ENCODE assay signal across 16 cellular contexts in genomic region chr3:186529204-186529999, GRCh38. TPM values are rescaled to one million over a fixed set of nuclear protein-coding genes. Genes with fewer than 3 reads are reported as not detected.
DNase-seq lines count a peak whose midpoint lies in the region; ATAC-seq and TF ChIP-seq lines count a peak whose summit lies in the region.
"Had no signal": no experiment of that assay in that cellular context is flagged by ENCODE, and none has a peak within 500 bp of the region (broad histone marks: within the 10 kb centered on the region; RNA-seq: fewer than 3 reads in every experiment).

No MANE protein-coding gene starts in this region.

- TF ChIP-seq CTCF in neural progenitor cell (IDR thresholded peaks at IDR 0.05) = peak; percentile 16

- H3K27me3 ChIP-seq in neural progenitor cell = no peaks in the 10 kb centered on the region
- H3K27me3 ChIP-seq: hepatocyte had no signal

- intact Hi-C loops in activated naive CD4-positive, alpha-beta T cell treated with anti-CD3 and anti-CD28 coated beads for 36 hours (cut with micrococcal nuclease) = loop anchor here (1.0 kb wide), 1 partner anchor 10 kb away; no protein-coding TSS in a partner anchor

- peaks cover 33% of the 10 kb centered on the region for H3F3A ChIP-seq in neural progenitor cell (ENCODE audit: low read depth)

- CTCF ChIA-PET in activated naive CD4-positive, alpha-beta T cell treated with anti-CD3 and anti-CD28 coated beads for 36 hours (lab: Charles Lee) = interaction anchor here (0.8 to 2.9 kb wide), 4 partner anchors 10 to 88 kb away, joined by 3 to 25 read pairs (median 10); no protein-coding TSS in a partner anchor

- H3K4me2 ChIP-seq in neural progenitor cell = peak overlapping the region; percentile 2
- H3K4me2 ChIP-seq: hepatocyte had no signal

- ATAC-seq in activated T-helper 17 cell treated with anti-CD3 and anti-CD28 coated beads, Interleukin-2, amount 50 U/mL, for 72 hours (replicated peaks) = no peak
- no peak for ATAC-seq in GM19455 (IDR thresholded peaks at IDR 0.05; ENCODE audit: unreplicated experiment)
- ATAC-seq: left ventricle myocardium superior had no signal

- H3K36me3 ChIP-seq in neural progenitor cell = no peaks in the 10 kb centered on the region
- H3K36me3 ChIP-seq: HAP-1 had no signal

- H3K4me1 Mint-ChIP-seq in activated naive CD4-positive, alpha-beta T cell treated with anti-CD3 and anti-CD28 coated beads for 36 hours (ENCODE audit: low read depth) = peaks cover 62% of the 10 kb centered on the region
- peaks cover 30% of the 10 kb centered on the region for H3K4me1 Mint-ChIP-seq in activated T-helper 17 cell treated with anti-CD3 and anti-CD28 coated beads, Interleukin-2, amount 50 U/mL, for 72 hours
- peaks cover 65% of the 10 kb centered on the region for H3K4me1 Mint-ChIP-seq in neural progenitor cell
- H3K4me1 Mint-ChIP-seq: brain had no signal

- no peak overlapping the region for H3K4me3 ChIP-seq in neural progenitor cell
- H3K4me3 ChIP-seq: HAP-1, hepatocyte had no signal

- no peaks in the 10 kb centered on the region for H3K27me3 Mint-ChIP-seq in activated naive CD4-positive, alpha-beta T cell treated with anti-CD3 and anti-CD28 coated beads for 36 hours (ENCODE audit: low read depth)
- no peaks in the 10 kb centered on the region for H3K27me3 Mint-ChIP-seq in activated T-helper 17 cell treated with anti-CD3 and anti-CD28 coated beads, Interleukin-2, amount 50 U/mL, for 72 hours
- peaks cover 19% of the 10 kb centered on the region for H3K27me3 Mint-ChIP-seq in neural progenitor cell (ENCODE audit: insufficient read depth, low read depth)
- H3K27me3 Mint-ChIP-seq: brain had no signal

- H3K4me1 ChIP-seq in neural progenitor cell = peaks cover 47% of the 10 kb centered on the region
- H3K4me1 ChIP-seq: HAP-1 had no signal

- no peak overlapping the region for H3K27ac ChIP-seq in neural progenitor cell
- H3K27ac ChIP-seq: epithelial cell of prostate, hepatocyte had no signal

- no peaks in the 10 kb centered on the region for H3K9me3 ChIP-seq in neural progenitor cell (ENCODE audit: low read depth)
- H3K9me3 ChIP-seq: HAP-1 had no signal

- no peak for DNase-seq in activated naive CD4-positive, alpha-beta T cell treated with anti-CD3 and anti-CD28 coated beads for 36 hours
- no peak for DNase-seq in activated naive CD4-positive, alpha-beta T cell treated with Interleukin-2 at 50 U/mL for 16 hours
- DNase-seq in KG1 (lab: John Stamatoyannopoulos, UW) (peak; percentile 38), neural progenitor cell (ENCODE audit: low spot score) (peak; percentile 42), HT-29 (ENCODE audit: low spot score) (no peak), SW480 (ENCODE audit: low spot score) (no peak)
- DNase-seq: activated CD4-positive, CD25-positive, alpha-beta regulatory T cell treated with anti-CD3 and anti-CD28 coated beads, Interleukin-2, amount 50 U/mL, for 72 hours; IMR-90; left ventricle myocardium superior; SHP77 had no signal

- no peak overlapping the region for H3K9ac ChIP-seq in neural progenitor cell

- no peak overlapping the region for H2AFZ ChIP-seq in neural progenitor cell (replicated peaks)
- H2AFZ ChIP-seq: hepatocyte had no signal

- H3K79me2 ChIP-seq in neural progenitor cell (ENCODE audit: low read depth) = no peaks in the 10 kb centered on the region
- H3K79me2 ChIP-seq: hepatocyte had no signal

- peaks cover 4% of the 10 kb centered on the region for H3K9me3 Mint-ChIP-seq in activated naive CD4-positive, alpha-beta T cell treated with anti-CD3 and anti-CD28 coated beads for 36 hours
- H3K9me3 Mint-ChIP-seq in activated T-helper 17 cell treated with anti-CD3 and anti-CD28 coated beads, Interleukin-2, amount 50 U/mL, for 72 hours = no peaks in the 10 kb centered on the region
- peaks cover 18% of the 10 kb centered on the region for H3K9me3 Mint-ChIP-seq in neural progenitor cell

- no peaks in the 10 kb centered on the region for H4K20me1 ChIP-seq in neural progenitor cell (ENCODE audit: low read depth)

- H3K27ac Mint-ChIP-seq in activated naive CD4-positive, alpha-beta T cell treated with anti-CD3 and anti-CD28 coated beads for 36 hours = peak overlapping the region; percentile 6
- peak overlapping the region; percentile 2 for H3K27ac Mint-ChIP-seq in activated T-helper 17 cell treated with anti-CD3 and anti-CD28 coated beads, Interleukin-2, amount 50 U/mL, for 72 hours
- H3K27ac Mint-ChIP-seq in neural progenitor cell = peak overlapping the region; percentile 2

- H3K36me3 Mint-ChIP-seq in activated naive CD4-positive, alpha-beta T cell treated with anti-CD3 and anti-CD28 coated beads for 36 hours (ENCODE audit: low read depth) = peaks cover 4% of the 10 kb centered on the region
- H3K36me3 Mint-ChIP-seq in activated T-helper 17 cell treated with anti-CD3 and anti-CD28 coated beads, Interleukin-2, amount 50 U/mL, for 72 hours (ENCODE audit: low read depth) = peaks cover 5% of the 10 kb centered on the region
- H3K36me3 Mint-ChIP-seq in neural progenitor cell = peaks cover 3% of the 10 kb centered on the region
- H3K36me3 Mint-ChIP-seq: brain had no signal

- H3K4me3 Mint-ChIP-seq in activated naive CD4-positive, alpha-beta T cell treated with anti-CD3 and anti-CD28 coated beads for 36 hours = no peak overlapping the region
- no peak overlapping the region for H3K4me3 Mint-ChIP-seq in activated T-helper 17 cell treated with anti-CD3 and anti-CD28 coated beads, Interleukin-2, amount 50 U/mL, for 72 hours
- H3K4me3 Mint-ChIP-seq in neural progenitor cell = no peak overlapping the region
- H3K4me3 Mint-ChIP-seq: brain had no signal

RNA-seq across cellular contexts. Expression of gene CRYGS, which starts 14.8 kb away (rescaled TPM):
- total RNA-seq in activated naive CD4-positive, alpha-beta T cell treated with anti-CD3 and anti-CD28 coated beads for 36 hours = 1 to 10 TPM; 1.5 to 1.8 TPM
- total RNA-seq in activated T-helper 17 cell treated with anti-CD3 and anti-CD28 coated beads, Interleukin-2, amount 50 U/mL, for 72 hours = 1 to 10 TPM; 2.4 to 4.9 TPM
- 1.1 and 1.4 TPM in 2 replicates for total RNA-seq in neural progenitor cell (ENCODE audit: low replicate concordance)
- total RNA-seq in HT-29 (2014; rRNA removed; shearing (Covaris generic)) = 0.28 and 0.86 TPM in 2 replicates

RNA-seq across cellular contexts. Expression of gene TBCCD1, which starts 37.7 kb away (rescaled TPM):
- total RNA-seq in activated naive CD4-positive, alpha-beta T cell treated with anti-CD3 and anti-CD28 coated beads for 36 hours = 10 to 100 TPM in 1 of 2 experiments, 1 to 10 TPM in 1; 9.0 to 10.7 TPM
- total RNA-seq in activated T-helper 17 cell treated with anti-CD3 and anti-CD28 coated beads, Interleukin-2, amount 50 U/mL, for 72 hours = 1 to 10 TPM; 7.8 to 9.7 TPM
- 16.8 and 21.1 TPM in 2 replicates for total RNA-seq in neural progenitor cell (ENCODE audit: low replicate concordance)
- total RNA-seq in HT-29 (2014; rRNA removed; shearing (Covaris generic)) = 7.0 and 8.8 TPM in 2 replicates

RNA-seq across cellular contexts. Expression of gene DNAJB11, which starts 41.1 kb away (rescaled TPM):
- total RNA-seq in activated naive CD4-positive, alpha-beta T cell treated with anti-CD3 and anti-CD28 coated beads for 36 hours = 10 to 100 TPM; 30.0 to 30.5 TPM
- 10 to 100 TPM; 22.4 to 46.7 TPM for total RNA-seq in activated T-helper 17 cell treated with anti-CD3 and anti-CD28 coated beads, Interleukin-2, amount 50 U/mL, for 72 hours
- 52.7 and 73.0 TPM in 2 replicates for total RNA-seq in neural progenitor cell (ENCODE audit: low replicate concordance)
- 63.5 and 71.3 TPM in 2 replicates for total RNA-seq in HT-29 (2014; rRNA removed; shearing (Covaris generic))

Comparison
In these comparisons a context has a peak if more than half of its experiments do, and no peak if none do; other contexts are left out.
1. DNase-seq: peak in KG1 (single experiment) and neural progenitor cell (single experiment); none in activated naive CD4-positive, alpha-beta T cell treated with anti-CD3 and anti-CD28 coated beads for 36 hours (single experiment), activated naive CD4-positive, alpha-beta T cell treated with Interleukin-2 at 50 U/mL for 16 hours (single experiment), HT-29 (single experiment) and SW480 (single experiment).
2. Peak in every context shown above with its lines, with median percentiles within 50 percentile points of each other: H3K27ac Mint-ChIP-seq.